Comparison of ENCODE assay signal across 1 cellular context in genomic region chr6:139374357-139375238, GRCh38.
TF ChIP-seq lines count a peak whose summit lies in the region.

A gene with protein sequence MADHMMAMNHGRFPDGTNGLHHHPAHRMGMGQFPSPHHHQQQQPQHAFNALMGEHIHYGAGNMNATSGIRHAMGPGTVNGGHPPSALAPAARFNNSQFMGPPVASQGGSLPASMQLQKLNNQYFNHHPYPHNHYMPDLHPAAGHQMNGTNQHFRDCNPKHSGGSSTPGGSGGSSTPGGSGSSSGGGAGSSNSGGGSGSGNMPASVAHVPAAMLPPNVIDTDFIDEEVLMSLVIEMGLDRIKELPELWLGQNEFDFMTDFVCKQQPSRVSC (minus strand): TSS chr6:139374648. CDS start chr6:139373944, 704 bp downstream.

TF ChIP-seq in HepG2, 621 proteins besides CTCF, POLR2A, EP300 and RAD21 (continued from another document and continues in another):
- TF ChIP-seq, protein P1, sequence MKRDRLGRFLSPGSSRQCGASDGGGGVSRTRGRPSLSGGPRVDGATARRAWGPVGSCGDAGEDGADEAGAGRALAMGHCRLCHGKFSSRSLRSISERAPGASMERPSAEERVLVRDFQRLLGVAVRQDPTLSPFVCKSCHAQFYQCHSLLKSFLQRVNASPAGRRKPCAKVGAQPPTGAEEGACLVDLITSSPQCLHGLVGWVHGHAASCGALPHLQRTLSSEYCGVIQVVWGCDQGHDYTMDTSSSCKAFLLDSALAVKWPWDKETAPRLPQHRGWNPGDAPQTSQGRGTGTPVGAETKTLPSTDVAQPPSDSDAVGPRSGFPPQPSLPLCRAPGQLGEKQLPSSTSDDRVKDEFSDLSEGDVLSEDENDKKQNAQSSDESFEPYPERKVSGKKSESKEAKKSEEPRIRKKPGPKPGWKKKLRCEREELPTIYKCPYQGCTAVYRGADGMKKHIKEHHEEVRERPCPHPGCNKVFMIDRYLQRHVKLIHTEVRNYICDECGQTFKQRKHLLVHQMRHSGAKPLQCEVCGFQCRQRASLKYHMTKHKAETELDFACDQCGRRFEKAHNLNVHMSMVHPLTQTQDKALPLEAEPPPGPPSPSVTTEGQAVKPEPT (CRISPR knock-in tag; IDR thresholded peaks at IDR 0.05; ENCODE audit: low read depth), result peak; percentile 85; the same call in 1 of the 2 replicates
- TF ChIP-seq WIZ (CRISPR knock-in tag; IDR thresholded peaks at IDR 0.05) (0 out of 2 replicates have a peak, but pooled peaks have one; percentile 20), ZNF687 (CRISPR knock-in tag; IDR thresholded peaks at IDR 0.05) (peak; percentile 80), ZNF557 (CRISPR knock-in tag; IDR thresholded peaks at IDR 0.05) (no peak; the same call in none of the 2 replicates), KIAA2018 (CRISPR knock-in tag; IDR thresholded peaks at IDR 0.05; ENCODE audit: borderline replicate concordance) (no peak), THYN1 (CRISPR knock-in tag; IDR thresholded peaks at IDR 0.05; ENCODE audit: borderline replicate concordance, low read depth) (peak; percentile 75; the same call in 1 of the 2 replicates), ZFX (CRISPR knock-in tag; IDR thresholded peaks at IDR 0.05; ENCODE audit: low read depth) (peak; percentile 37), ZBTB1 (CRISPR knock-in tag; IDR thresholded peaks at IDR 0.05; ENCODE audit: borderline replicate concordance) (0 out of 2 replicates have a peak, but pooled peaks have one; percentile 44), LCORL (IDR thresholded peaks at IDR 0.05) (no peak), LCORL (CRISPR knock-in tag; IDR thresholded peaks at IDR 0.05) (no peak; the same call in 1 of the 2 replicates), ZNF510 (CRISPR knock-in tag; IDR thresholded peaks at IDR 0.05; ENCODE audit: low read depth) (no peak), CREB3 (CRISPR knock-in tag; IDR thresholded peaks at IDR 0.05) (peak; percentile 57; the same call in 1 of the 2 replicates), ZNF24 (IDR thresholded peaks at IDR 0.05) (peak; percentile 28; the same call in 1 of the 2 replicates), TP53 (CRISPR knock-in tag; conservative IDR thresholded peaks at IDR 0.05) (peak; percentile 52; the same call in 1 of the 2 replicates), TRIM24 (CRISPR knock-in tag; IDR thresholded peaks at IDR 0.05) (no peak), HCFC1 (IDR thresholded peaks at IDR 0.05; ENCODE audit: low read depth, low read length) (no peak), HDAC6 (IDR thresholded peaks at IDR 0.05; ENCODE audit: low read depth, low read length) (no peak), ZNF382 (CRISPR knock-in tag; IDR thresholded peaks at IDR 0.05; ENCODE audit: borderline replicate concordance) (no peak), ZNF3 (CRISPR knock-in tag; IDR thresholded peaks at IDR 0.05) (no peak; the same call in 1 of the 2 replicates), SIX4 (CRISPR knock-in tag; IDR thresholded peaks at IDR 0.05) (peak; percentile 92), FOXK1 (CRISPR knock-in tag; IDR thresholded peaks at IDR 0.05; ENCODE audit: borderline replicate concordance, low read depth) (peak; percentile 84; the same call in 1 of the 2 replicates), CBX1 (IDR thresholded peaks at IDR 0.05; ENCODE audit: low read depth) (peak; percentile 90), ZZZ3 (CRISPR knock-in tag; IDR thresholded peaks at IDR 0.05; ENCODE audit: borderline replicate concordance) (peak; percentile 19; the same call in 1 of the 2 replicates), ZNF460 (CRISPR knock-in tag; IDR thresholded peaks at IDR 0.05; ENCODE audit: borderline replicate concordance) (no peak), TCF7 (IDR thresholded peaks at IDR 0.05; ENCODE audit: low read depth) (no peak), NR2F2 (IDR thresholded peaks at IDR 0.05; ENCODE audit: borderline replicate concordance, low read depth) (peak; percentile 55; the same call in 1 of the 2 replicates), FOXP4 (CRISPR knock-in tag; IDR thresholded peaks at IDR 0.05) (peak; percentile 88)
- TF ChIP-seq, protein P2, sequence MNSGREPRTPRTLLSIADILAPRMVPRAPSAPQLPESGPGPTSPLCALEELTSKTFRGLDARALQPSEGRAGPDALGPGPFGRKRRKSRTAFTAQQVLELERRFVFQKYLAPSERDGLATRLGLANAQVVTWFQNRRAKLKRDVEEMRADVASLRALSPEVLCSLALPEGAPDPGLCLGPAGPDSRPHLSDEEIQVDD (CRISPR knock-in tag; IDR thresholded peaks at IDR 0.05; ENCODE audit: borderline replicate concordance), result no peak; the same call in 1 of the 2 replicates
- TF ChIP-seq, protein P3, sequence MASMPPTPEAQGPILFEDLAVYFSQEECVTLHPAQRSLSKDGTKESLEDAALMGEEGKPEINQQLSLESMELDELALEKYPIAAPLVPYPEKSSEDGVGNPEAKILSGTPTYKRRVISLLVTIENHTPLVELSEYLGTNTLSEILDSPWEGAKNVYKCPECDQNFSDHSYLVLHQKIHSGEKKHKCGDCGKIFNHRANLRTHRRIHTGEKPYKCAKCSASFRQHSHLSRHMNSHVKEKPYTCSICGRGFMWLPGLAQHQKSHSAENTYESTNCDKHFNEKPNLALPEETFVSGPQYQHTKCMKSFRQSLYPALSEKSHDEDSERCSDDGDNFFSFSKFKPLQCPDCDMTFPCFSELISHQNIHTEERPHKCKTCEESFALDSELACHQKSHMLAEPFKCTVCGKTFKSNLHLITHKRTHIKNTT (CRISPR knock-in tag; IDR thresholded peaks at IDR 0.05), result no peak
- TF ChIP-seq, protein P4, sequence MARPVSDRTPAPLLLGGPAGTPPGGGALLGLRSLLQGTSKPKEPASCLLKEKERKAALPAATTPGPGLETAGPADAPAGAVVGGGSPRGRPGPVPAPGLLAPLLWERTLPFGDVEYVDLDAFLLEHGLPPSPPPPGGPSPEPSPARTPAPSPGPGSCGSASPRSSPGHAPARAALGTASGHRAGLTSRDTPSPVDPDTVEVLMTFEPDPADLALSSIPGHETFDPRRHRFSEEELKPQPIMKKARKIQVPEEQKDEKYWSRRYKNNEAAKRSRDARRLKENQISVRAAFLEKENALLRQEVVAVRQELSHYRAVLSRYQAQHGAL (CRISPR knock-in tag; IDR thresholded peaks at IDR 0.05; ENCODE audit: not compliant biosample characterization), result peak; percentile 62
- TF ChIP-seq, protein P5, sequence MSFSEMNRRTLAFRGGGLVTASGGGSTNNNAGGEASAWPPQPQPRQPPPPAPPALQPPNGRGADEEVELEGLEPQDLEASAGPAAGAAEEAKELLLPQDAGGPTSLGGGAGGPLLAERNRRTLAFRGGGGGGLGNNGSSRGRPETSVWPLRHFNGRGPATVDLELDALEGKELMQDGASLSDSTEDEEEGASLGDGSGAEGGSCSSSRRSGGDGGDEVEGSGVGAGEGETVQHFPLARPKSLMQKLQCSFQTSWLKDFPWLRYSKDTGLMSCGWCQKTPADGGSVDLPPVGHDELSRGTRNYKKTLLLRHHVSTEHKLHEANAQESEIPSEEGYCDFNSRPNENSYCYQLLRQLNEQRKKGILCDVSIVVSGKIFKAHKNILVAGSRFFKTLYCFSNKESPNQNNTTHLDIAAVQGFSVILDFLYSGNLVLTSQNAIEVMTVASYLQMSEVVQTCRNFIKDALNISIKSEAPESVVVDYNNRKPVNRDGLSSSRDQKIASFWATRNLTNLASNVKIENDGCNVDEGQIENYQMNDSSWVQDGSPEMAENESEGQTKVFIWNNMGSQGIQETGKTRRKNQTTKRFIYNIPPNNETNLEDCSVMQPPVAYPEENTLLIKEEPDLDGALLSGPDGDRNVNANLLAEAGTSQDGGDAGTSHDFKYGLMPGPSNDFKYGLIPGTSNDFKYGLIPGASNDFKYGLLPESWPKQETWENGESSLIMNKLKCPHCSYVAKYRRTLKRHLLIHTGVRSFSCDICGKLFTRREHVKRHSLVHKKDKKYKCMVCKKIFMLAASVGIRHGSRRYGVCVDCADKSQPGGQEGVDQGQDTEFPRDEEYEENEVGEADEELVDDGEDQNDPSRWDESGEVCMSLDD (CRISPR knock-in tag; IDR thresholded peaks at IDR 0.05; ENCODE audit: borderline replicate concordance), result no peak; the same call in 1 of the 2 replicates
